22 cellular contexts compared by ENCODE assay signal in the genomic region with DNA sequence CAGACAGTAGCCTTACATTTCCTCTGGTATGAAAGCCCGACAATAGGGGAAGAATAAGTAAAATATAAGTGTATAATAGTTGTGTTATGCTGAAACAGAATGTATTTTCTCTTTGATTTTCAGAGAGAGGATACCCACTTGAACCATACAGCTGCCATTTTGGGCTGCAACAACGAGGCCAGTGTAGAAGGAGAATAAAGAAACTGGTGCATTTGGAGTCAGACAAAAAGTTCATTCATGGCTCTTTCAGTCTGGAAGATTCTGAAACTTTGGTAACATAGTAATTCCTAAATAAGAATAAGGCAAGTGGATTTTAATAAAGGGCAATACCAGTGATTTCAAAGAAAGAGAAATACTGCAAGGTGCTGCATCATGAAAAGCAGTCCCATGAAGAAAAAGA.
DNase-seq lines count a peak whose midpoint lies in the region; ATAC-seq, FAIRE-seq and TF ChIP-seq lines count a peak whose summit lies in the region.
"Had no signal": no experiment of that assay in that cellular context is flagged by ENCODE, and none has a peak within 500 bp of the region (broad histone marks: within the 10 kb centered on the region; RNA-seq: fewer than 3 reads in every experiment).

No MANE protein-coding gene starts in this region.

- TF ChIP-seq RAD21 in H1 (IDR thresholded peaks at IDR 0.05 in 1 of 2, conservative IDR thresholded peaks at IDR 0.05 in 1 of 2; ENCODE audit: low read depth in 2 of 2, low read length in 2 of 2) = no peak

- no peaks in the 10 kb centered on the region for H4K20me1 ChIP-seq in H1 (replicated peaks in 1 of 2; ENCODE audit: control insufficient read depth in 1 of 2, insufficient read depth in 2 of 2, low read length in 2 of 2)
- H4K20me1 ChIP-seq: BLaER1 treated with 17β-estradiol and CSF1 and Interleukin-3, amounts not matched to agents 10 nM and 100 nM had no signal

- ATAC-seq in left cardiac atrium = no peak
- no peak for ATAC-seq in activated CD8-positive, alpha-beta memory T cell treated with anti-CD3 and anti-CD28 coated beads, Interleukin-2, amount 10 ng/mL, durations not matched to agents 7 days and 5 days
- ATAC-seq: A549; CD8-positive, alpha-beta T cell had no signal

- TF ChIP-seq EP300 in H1 (IDR thresholded peaks at IDR 0.05; ENCODE audit: borderline replicate concordance in 1 of 2, low read depth in 2 of 2, low read length in 2 of 2) = no peak

- no peaks in the 10 kb centered on the region for H3K79me1 ChIP-seq in H1 (ENCODE audit: low read depth, low read length)

- WGBS in H1 (ENCODE audit: extremely low coverage in 1 of 2, insufficient coverage in 1 of 2, insufficient read length in 1 of 2, insufficient replicate concordance in 2 of 2, low coverage in 1 of 2, low lambda C conversion rate in 2 of 2, missing lambda C conversion rate in 1 of 2), 2 experiments = 89% methylated on average over 2 of the region's 2 CpGs; no CpG with 5 or more reads in 1 of the 2 experiments

- no peaks in the 10 kb centered on the region for H3K23me2 ChIP-seq in H1 (ENCODE audit: low read depth, low read length)

- H3K9me3 Mint-ChIP-seq in activated CD8-positive, alpha-beta memory T cell treated with anti-CD3 and anti-CD28 coated beads, Interleukin-2, amount 10 ng/mL, durations not matched to agents 7 days and 5 days (ENCODE audit: low read depth) = peaks cover 4% of the 10 kb centered on the region
- H3K9me3 Mint-ChIP-seq: CD4-positive, alpha-beta T cell had no signal

- no peaks in the 10 kb centered on the region for H3K27me3 Mint-ChIP-seq in activated CD8-positive, alpha-beta memory T cell treated with anti-CD3 and anti-CD28 coated beads, Interleukin-2, amount 10 ng/mL, durations not matched to agents 7 days and 5 days
- H3K27me3 Mint-ChIP-seq: B cell; CD4-positive, alpha-beta T cell had no signal

- H4K5ac ChIP-seq in H1 (ENCODE audit: insufficient read length, low read depth, low read length) = no peak overlapping the region

- no peak overlapping the region for H3K27ac Mint-ChIP-seq in activated CD8-positive, alpha-beta memory T cell treated with anti-CD3 and anti-CD28 coated beads, Interleukin-2, amount 10 ng/mL, durations not matched to agents 7 days and 5 days
- H3K27ac Mint-ChIP-seq: B cell; CD4-positive, alpha-beta T cell; CD8-positive, alpha-beta T cell had no signal

- no peak overlapping the region for H3K14ac ChIP-seq in H1 (ENCODE audit: insufficient read length)

- H2BK5ac ChIP-seq in H1 (ENCODE audit: low read depth, low read length) = no peak overlapping the region

- H3K56ac ChIP-seq in H1 (replicated peaks; ENCODE audit: insufficient read length, low read depth, low read length) = no peak overlapping the region

- H2BK20ac ChIP-seq in H1 (ENCODE audit: low read length) = no peak overlapping the region

- H3K4me1 Mint-ChIP-seq in activated CD8-positive, alpha-beta memory T cell treated with anti-CD3 and anti-CD28 coated beads, Interleukin-2, amount 10 ng/mL, durations not matched to agents 7 days and 5 days = no peaks in the 10 kb centered on the region

- H3K36me3 ChIP-seq in H1 (ENCODE audit: control insufficient read depth in 2 of 4, insufficient read depth in 4 of 4, low read length in 3 of 4) = no peaks in the 10 kb centered on the region
- H3K36me3 ChIP-seq: BLaER1 treated with 17β-estradiol and CSF1 and Interleukin-3, amounts not matched to agents 10 nM and 100 nM had no signal

- intact Hi-C loops in left cardiac atrium (cut with DNase I) = no loop called here

- no peak overlapping the region for H3K4me3 ChIP-seq in H1 (ENCODE audit: extremely low read depth in 1 of 4, insufficient read depth in 2 of 4, low read depth in 3 of 4, low read length in 4 of 4)
- H3K4me3 ChIP-seq: A549; BLaER1 treated with 17β-estradiol and CSF1 and Interleukin-3, amounts not matched to agents 10 nM and 100 nM had no signal

- DNase-seq in H1 (ENCODE audit: low read depth in 1 of 2, low spot score in 2 of 2) (no peak), medulla oblongata (ENCODE audit: extremely low spot score) (peak; percentile 69), pons (ENCODE audit: low spot score) (peak; percentile 76), left cardiac atrium (no peak), cerebellar cortex (ENCODE audit: low spot score) (no peak)
- no peak for DNase-seq in activated CD8-positive, alpha-beta memory T cell treated with anti-CD3 and anti-CD28 coated beads, Interleukin-2, amount 10 ng/mL, durations not matched to agents 7 days and 5 days
- DNase-seq: AML-193; Caco-2; Calu3; CD4-positive, alpha-beta T cell; CD8-positive, alpha-beta T cell; DMS79 treated with DMSO at 0.1 percent for 48 hours; GF-D8 had no signal

- CTCF ChIA-PET in H1 (lab: Charles Lee; ENCODE audit: partially characterized antibody) = interaction anchor here (0.7 kb wide), 1 partner anchor 1769 kb away, joined by 4 read pairs; no protein-coding TSS in a partner anchor
- CTCF ChIA-PET in activated CD8-positive, alpha-beta memory T cell treated with anti-CD3 and anti-CD28 coated beads, Interleukin-2, amount 10 ng/mL, durations not matched to agents 7 days and 5 days (lab: Charles Lee) = no interaction called here

- H4K91ac ChIP-seq in H1 (replicated peaks; ENCODE audit: insufficient read length, low read length) = no peak overlapping the region

- TF ChIP-seq CTCF in H1 (IDR thresholded peaks at IDR 0.05; ENCODE audit: control extremely low read depth in 1 of 3, insufficient read depth in 1 of 3, low read depth in 1 of 3, low read length in 3 of 3) = no peak

- no peak overlapping the region for H3K4me3 Mint-ChIP-seq in activated CD8-positive, alpha-beta memory T cell treated with anti-CD3 and anti-CD28 coated beads, Interleukin-2, amount 10 ng/mL, durations not matched to agents 7 days and 5 days
- H3K4me3 Mint-ChIP-seq: B cell; CD4-positive, alpha-beta T cell; CD8-positive, alpha-beta T cell had no signal

- H3K79me2 ChIP-seq in H1 (ENCODE audit: control insufficient read depth in 1 of 2, insufficient read depth in 2 of 2, low read length in 2 of 2) = no peaks in the 10 kb centered on the region

- no peak overlapping the region for H3K9ac ChIP-seq in H1 (replicated peaks in 1 of 4; ENCODE audit: extremely low read depth in 1 of 4, low read depth in 3 of 4, low read length in 3 of 4)
- H3K9ac ChIP-seq: BLaER1 treated with 17β-estradiol and CSF1 and Interleukin-3, amounts not matched to agents 10 nM and 100 nM had no signal

- no peak overlapping the region for H3K18ac ChIP-seq in H1 (ENCODE audit: extremely low read depth, low read length)

- no peak overlapping the region for H2BK120ac ChIP-seq in H1 (replicated peaks; ENCODE audit: low read depth, low read length)

- POLR2A ChIA-PET in H1 (lab: Charles Lee; ENCODE audit: partially characterized antibody) = no interaction called here

- H3K4ac ChIP-seq in H1 (replicated peaks; ENCODE audit: insufficient read length, low read depth, low read length) = no peak overlapping the region

- H3K9me3 ChIP-seq in H1 (ENCODE audit: insufficient read depth in 2 of 2, low read depth in 1 of 2, low read length in 1 of 2) = no peaks in the 10 kb centered on the region
- H3K9me3 ChIP-seq: A549 had no signal

- no peak overlapping the region for H3K23ac ChIP-seq in H1 (ENCODE audit: insufficient read length)

- no peaks in the 10 kb centered on the region for H3K4me1 ChIP-seq in H1 (replicated peaks in 1 of 4; ENCODE audit: control insufficient read depth in 3 of 4, insufficient read depth in 4 of 4, low read length in 3 of 4)

- no peaks in the 10 kb centered on the region for H3K27me3 ChIP-seq in H1 (replicated peaks in 1 of 4; ENCODE audit: control insufficient read depth in 3 of 4, extremely low read depth in 1 of 4, insufficient read depth in 3 of 4, low read length in 3 of 4)
- H3K27me3 ChIP-seq: BLaER1 treated with 17β-estradiol and CSF1 and Interleukin-3, amounts not matched to agents 10 nM and 100 nM had no signal

- H3K36me3 Mint-ChIP-seq in activated CD8-positive, alpha-beta memory T cell treated with anti-CD3 and anti-CD28 coated beads, Interleukin-2, amount 10 ng/mL, durations not matched to agents 7 days and 5 days = no peaks in the 10 kb centered on the region
- H3K36me3 Mint-ChIP-seq: CD8-positive, alpha-beta T cell had no signal

- no peak overlapping the region for H2AK5ac ChIP-seq in H1 (ENCODE audit: low read depth, low read length)

- no peak overlapping the region for H3K4me2 ChIP-seq in H1 (ENCODE audit: insufficient read depth in 1 of 2, low read depth in 2 of 2, low read length in 2 of 2)
- H3K4me2 ChIP-seq: A549; BLaER1 treated with 17β-estradiol and CSF1 and Interleukin-3, amounts not matched to agents 10 nM and 100 nM had no signal

- no peak for TF ChIP-seq POLR2A in H1 (IDR thresholded peaks at IDR 0.05; ENCODE audit: control extremely low read depth in 1 of 2, low read depth in 2 of 2, low read length in 2 of 2)

- no peak overlapping the region for H2BK12ac ChIP-seq in H1 (ENCODE audit: low read depth, low read length)

- H2AFZ ChIP-seq in H1 (ENCODE audit: low read length) = 0 out of 2 replicates have a peak overlapping the region, but pooled peaks have one; percentile 13

- no peak overlapping the region for H3K27ac ChIP-seq in H1 (ENCODE audit: low read depth, low read length)
- H3K27ac ChIP-seq: 22Rv1; A549; BLaER1 treated with 17β-estradiol and CSF1 and Interleukin-3, amounts not matched to agents 10 nM and 100 nM; C4-2B had no signal

- H2BK15ac ChIP-seq in H1 (ENCODE audit: low read length) = no peak overlapping the region

- H4K8ac ChIP-seq in H1 (ENCODE audit: extremely low read depth, insufficient read depth, low read length) = no peak overlapping the region

- no peak for FAIRE-seq in H1 (lab: Jason Lieb, UNC)
- FAIRE-seq: A549, D721Med, G401.6, GM12891, GM19239 had no signal

TF ChIP-seq in H1, 55 proteins besides CTCF, POLR2A, EP300 and RAD21:
- TF ChIP-seq RBBP5 (IDR thresholded peaks at IDR 0.05; ENCODE audit: borderline replicate concordance, low read depth, low read length) = no peak
TF ChIP-seq in H1: peak in this region for 0.

Comparison
In these comparisons a context has a peak if more than half of its experiments do, and no peak if none do; other contexts are left out.
1. DNase-seq: peak in medulla oblongata (single experiment) and pons (single experiment); none in H1 (0 of 2), left cardiac atrium (single experiment), cerebellar cortex (single experiment) and activated CD8-positive, alpha-beta memory T cell treated with anti-CD3 and anti-CD28 coated beads, Interleukin-2, amount 10 ng/mL, durations not matched to agents 7 days and 5 days (single experiment).